In genomic region chr17:50853015-50853615, GRCh38 we compare ENCODE assay signal across 12 cellular contexts. TPM values are rescaled to one million over a fixed set of nuclear protein-coding genes. Genes with fewer than 3 reads are reported as not detected.
DNase-seq lines count a peak whose midpoint lies in the region; ATAC-seq and TF ChIP-seq lines count a peak whose summit lies in the region.
"Had no signal": no experiment of that assay in that cellular context is flagged by ENCODE, and none has a peak within 500 bp of the region (broad histone marks: within the 10 kb centered on the region; RNA-seq: fewer than 3 reads in every experiment).

No MANE protein-coding gene starts in this region.

- peaks cover 8% of the 10 kb centered on the region for H3K4me1 ChIP-seq in CD8-positive, alpha-beta memory T cell (ENCODE audit: insufficient read depth, low read length)
- H3K4me1 ChIP-seq in KMS-11 (ENCODE audit: low read depth, poor library complexity, severe bottlenecking) (peaks cover 18% of the 10 kb centered on the region), osteoblast (ENCODE audit: insufficient read depth, low read length) (peaks cover 5% of the 10 kb centered on the region)

- peak overlapping the region; percentile 80 for H2AFZ ChIP-seq in KMS-11 (ENCODE audit: low read depth)
- H2AFZ ChIP-seq in osteoblast (ENCODE audit: low read length), result peak overlapping the region; percentile 66

- H3K36me3 Mint-ChIP-seq in CD8-positive, alpha-beta memory T cell, result peaks cover 0 to 1% (median 0%) of the 10 kb centered on the region in 3 donors
- H3K36me3 Mint-ChIP-seq in endothelial cell (ENCODE audit: low read depth, unreplicated experiment) (no peaks in the 10 kb centered on the region), nephron progenitor cell (ENCODE audit: low read depth) (no peaks in the 10 kb centered on the region)
- H3K36me3 Mint-ChIP-seq: IgD-negative memory B cell had no signal

- POLR2A ChIA-PET in CD8-positive, alpha-beta memory T cell (lab: Charles Lee), result interaction anchor here (1.4 to 3.2 kb wide), 4 partner anchors 13 to 104 kb away, joined by 4 to 35 read pairs (median 4); partner anchors contain the start of gene TOB1

- H3K27me3 ChIP-seq in CD8-positive, alpha-beta memory T cell (ENCODE audit: insufficient read depth, low read length, poor library complexity, severe bottlenecking), result no peaks in the 10 kb centered on the region
- H3K27me3 ChIP-seq in KMS-11 (ENCODE audit: insufficient read depth, low read depth) (no peaks in the 10 kb centered on the region), osteoblast (ENCODE audit: insufficient read depth, low read length) (no peaks in the 10 kb centered on the region)
- H3K27me3 ChIP-seq: foreskin keratinocyte had no signal

- no peak overlapping the region for H3K4me2 ChIP-seq in KMS-11
- no peak overlapping the region for H3K4me2 ChIP-seq in osteoblast (ENCODE audit: insufficient read depth, low read length)

- peaks cover 11 to 15% (median 14%) of the 10 kb centered on the region in 3 donors for H3K4me1 Mint-ChIP-seq in CD8-positive, alpha-beta memory T cell
- H3K4me1 Mint-ChIP-seq in endothelial cell (ENCODE audit: unreplicated experiment) (peaks cover 32% of the 10 kb centered on the region), nephron progenitor cell (peaks cover 21% of the 10 kb centered on the region)

- no peak overlapping the region for H3K4me3 ChIP-seq in CD8-positive, alpha-beta memory T cell (ENCODE audit: low read length)
- H3K4me3 ChIP-seq in KMS-11 (IDR thresholded peaks at IDR 0.05; ENCODE audit: insufficient read depth, low read depth, low read length), result no peak overlapping the region
- H3K4me3 ChIP-seq in osteoblast (ENCODE audit: insufficient read depth, low read length), result no peak overlapping the region

- no peak for DNase-seq in CD8-positive, alpha-beta memory T cell
- DNase-seq in endothelial cell (ENCODE audit: low spot score), result no peak
- no peak for DNase-seq in osteoblast (ENCODE audit: insufficient read length, low spot score, missing footprints)
- no peak for DNase-seq in nephron progenitor cell
- no peak for DNase-seq in NCI-H1930 (lab: John Stamatoyannopoulos, UW)
- DNase-seq: activated CD8-positive, alpha-beta T cell treated with anti-CD3 and anti-CD28 coated beads, Interleukin-2, amount 10 ng/mL, durations not matched to agents 7 days and 5 days; foreskin keratinocyte; NCI-H2171 had no signal

- no peaks in the 10 kb centered on the region for H4K20me1 ChIP-seq in KMS-11 (ENCODE audit: insufficient read depth)
- no peaks in the 10 kb centered on the region for H4K20me1 ChIP-seq in osteoblast (ENCODE audit: insufficient read depth, low read length)

- no peak overlapping the region for H3K9ac ChIP-seq in KMS-11

- no peaks in the 10 kb centered on the region for H3K9me3 Mint-ChIP-seq in CD8-positive, alpha-beta memory T cell
- H3K9me3 Mint-ChIP-seq in endothelial cell (ENCODE audit: unreplicated experiment) (no peaks in the 10 kb centered on the region), nephron progenitor cell (no peaks in the 10 kb centered on the region)

- H3K4me3 Mint-ChIP-seq in CD8-positive, alpha-beta memory T cell, result peak overlapping the region in 4 of 7 donors; percentile 68 to 86 (median 84)
- H3K4me3 Mint-ChIP-seq in endothelial cell (ENCODE audit: unreplicated experiment), result no peak overlapping the region
- no peak overlapping the region for H3K4me3 Mint-ChIP-seq in nephron progenitor cell

- CTCF ChIA-PET in CD8-positive, alpha-beta memory T cell (lab: Charles Lee), result interaction anchor here (0.7 to 8.5 kb wide), 31 partner anchors 9 to 306 kb away, joined by 3 to 248 read pairs (median 4); partner anchors contain the start of genes NME1, SPATA20 and TOB1

- no peak for TF ChIP-seq CTCF in KMS-11 (conservative IDR thresholded peaks at IDR 0.05; ENCODE audit: low read depth, low read length)
- TF ChIP-seq CTCF in endothelial cell (IDR thresholded peaks at IDR 0.05; ENCODE audit: unreplicated experiment), result no peak
- TF ChIP-seq CTCF in osteoblast (IDR thresholded peaks at IDR 0.05; ENCODE audit: extremely low read depth, low read depth, low read length), result no peak
- TF ChIP-seq CTCF in nephron progenitor cell (IDR thresholded peaks at IDR 0.05), result no peak

- peak overlapping the region in 6 of 8 donors; percentile 59 to 93 (median 84) for H3K27ac Mint-ChIP-seq in CD8-positive, alpha-beta memory T cell
- H3K27ac Mint-ChIP-seq in endothelial cell (ENCODE audit: unreplicated experiment) (peak overlapping the region; percentile 0), nephron progenitor cell (no peak overlapping the region)

- H3K79me2 ChIP-seq in KMS-11 (ENCODE audit: insufficient read depth, low read depth) (no peaks in the 10 kb centered on the region), osteoblast (ENCODE audit: insufficient read depth, low read length) (no peaks in the 10 kb centered on the region)

- no peaks in the 10 kb centered on the region for H3K9me3 ChIP-seq in CD8-positive, alpha-beta memory T cell (ENCODE audit: low read length)
- no peaks in the 10 kb centered on the region for H3K9me3 ChIP-seq in osteoblast (ENCODE audit: low read depth, low read length)

- H3K27ac ChIP-seq in CD8-positive, alpha-beta memory T cell (ENCODE audit: low read depth, low read length), result no peak overlapping the region
- H3K27ac ChIP-seq in KMS-11 (no peak overlapping the region), osteoblast (ENCODE audit: low read depth, low read length) (no peak overlapping the region)

- H3K36me3 ChIP-seq in CD8-positive, alpha-beta memory T cell (ENCODE audit: insufficient read depth, low read length), result no peaks in the 10 kb centered on the region
- H3K36me3 ChIP-seq in KMS-11 (ENCODE audit: insufficient read depth) (no peaks in the 10 kb centered on the region), osteoblast (ENCODE audit: insufficient read depth, low read length) (no peaks in the 10 kb centered on the region)

- no peak for ATAC-seq in HG03095 (IDR thresholded peaks at IDR 0.05; ENCODE audit: unreplicated experiment)
- ATAC-seq: foreskin keratinocyte had no signal

- peaks cover 0 to 4% of the 10 kb centered on the region in 2 donors for H3K27me3 Mint-ChIP-seq in CD8-positive, alpha-beta memory T cell
- H3K27me3 Mint-ChIP-seq in endothelial cell (ENCODE audit: unreplicated experiment) (peaks cover 8% of the 10 kb centered on the region), nephron progenitor cell (ENCODE audit: low read depth, poor library complexity) (peaks cover 20% of the 10 kb centered on the region)
- H3K27me3 Mint-ChIP-seq: IgD-negative memory B cell had no signal

RNA-seq across cellular contexts. Expression of gene TOB1, which starts 13.0 kb away (rescaled TPM):
- 10 to 100 TPM; 32.6 to 34.5 TPM for total RNA-seq in CD8-positive, alpha-beta memory T cell
- polyA plus RNA-seq in CD8-positive, alpha-beta memory T cell, result 53.4 TPM
- total RNA-seq in endothelial cell (ENCODE audit: unreplicated experiment) (15.5 TPM), osteoblast (18.8 and 21.5 TPM in 2 replicates)

RNA-seq across cellular contexts. Expression of gene WFIKKN2, which starts 17.7 kb away (rescaled TPM):
- total RNA-seq in CD8-positive, alpha-beta memory T cell, result not detected
- polyA plus RNA-seq in CD8-positive, alpha-beta memory T cell, result not detected
- total RNA-seq in endothelial cell (ENCODE audit: unreplicated experiment) (not detected), osteoblast (under 0.01 TPM in 1 of 2 replicates, not detected in the other)
- total RNA-seq: activated CD8-positive, alpha-beta T cell treated with anti-CD3 and anti-CD28 coated beads, Interleukin-2, amount 10 ng/mL, durations not matched to agents 7 days and 5 days; bronchial epithelial cell; foreskin keratinocyte had no signal
- polyA plus RNA-seq: foreskin keratinocyte, IgD-negative memory B cell had no signal

Comparison
In these comparisons a context has a peak if more than half of its experiments do, and no peak if none do; other contexts are left out.
1. H3K4me3 Mint-ChIP-seq: peak in CD8-positive, alpha-beta memory T cell (4 of 7); none in endothelial cell (single experiment) and nephron progenitor cell (single experiment).